Comparison of ENCODE assay signal across 25 cellular contexts in genomic region chr11:44887598-44887997, GRCh38.
"Had no signal": no experiment of that assay in that cellular context is flagged by ENCODE, and none has a peak within 500 bp of the region (broad histone marks: within the 10 kb centered on the region; RNA-seq: fewer than 3 reads in every experiment).

No MANE protein-coding gene starts in this region.

- H3K27me3 ChIP-seq: colonic mucosa, pancreas, transverse colon, vagina had no signal

- H3K4me3 ChIP-seq: colonic mucosa, dorsolateral prefrontal cortex, pancreas, transverse colon, vagina had no signal

- H3K36me3 Mint-ChIP-seq: activated naive CD8-positive, alpha-beta T cell treated with anti-CD3 and anti-CD28 coated beads for 36 hours; mesothelial cell of epicardium; naive thymus-derived CD8-positive, alpha-beta T cell; stimulated activated effector memory CD8-positive, alpha-beta T cell treated with anti-CD3 and anti-CD28 coated beads, Interleukin-12 subunit alpha, Interleukin-12 subunit beta, amount 100 ng/mL, for 72 hours had no signal

- H3K4me1 ChIP-seq: colonic mucosa, pancreas had no signal

- H3K27ac ChIP-seq: colonic mucosa, dorsolateral prefrontal cortex, epithelial cell of prostate, pancreas, vagina had no signal

- H3K9me3 Mint-ChIP-seq: activated B cell treated with CpG ODN at 0.5 μM for 24 hours; activated naive CD8-positive, alpha-beta T cell treated with anti-CD3 and anti-CD28 coated beads for 36 hours; activated T-cell treated with anti-CD3 and anti-CD28 coated beads, Interleukin-2, amount 50 U/mL, for 4 hours; activated T-helper 2 cell treated with anti-CD3 and anti-CD28 coated beads, Interferon-gamma antibody, Interleukin-2, Interleukin-4, amounts not matched to agents 10 μg/mL and 5 μg/mL and 100 μg/mL, durations not matched to agents 14 hours and 24 hours and 36 hours; mesothelial cell of epicardium; naive thymus-derived CD8-positive, alpha-beta T cell; stimulated activated effector memory CD8-positive, alpha-beta T cell treated with anti-CD3 and anti-CD28 coated beads, Interleukin-12 subunit alpha, Interleukin-12 subunit beta, amount 100 ng/mL, for 72 hours; stimulated activated naive CD8-positive, alpha-beta T cell treated with anti-CD3 and anti-CD28 coated beads, Interleukin-15, amount 100 ng/mL, for 72 hours had no signal

- H3K27me3 Mint-ChIP-seq: activated B cell treated with CpG ODN at 0.5 μM for 24 hours; activated CD4-positive, alpha-beta T cell treated with anti-CD3 and anti-CD28 coated beads for 36 hours; stimulated activated naive CD8-positive, alpha-beta T cell treated with anti-CD3 and anti-CD28 coated beads, Interleukin-15, amount 100 ng/mL, for 72 hours had no signal

- ATAC-seq: activated CD4-positive, alpha-beta T cell treated with anti-CD3 and anti-CD28 coated beads for 36 hours; activated T-cell treated with anti-CD3 and anti-CD28 coated beads, Interleukin-2, amount 50 U/mL, for 4 hours; left ventricle myocardium superior; naive thymus-derived CD8-positive, alpha-beta T cell; pancreas; right cardiac atrium; stimulated activated effector memory CD8-positive, alpha-beta T cell treated with anti-CD3 and anti-CD28 coated beads, Interleukin-12 subunit alpha, Interleukin-12 subunit beta, amount 100 ng/mL, for 72 hours; stimulated activated naive CD8-positive, alpha-beta T cell treated with anti-CD3 and anti-CD28 coated beads, Interleukin-15, amount 100 ng/mL, for 72 hours had no signal

- H3K4me3 Mint-ChIP-seq: activated B cell treated with CpG ODN at 0.5 μM for 24 hours; activated CD4-positive, alpha-beta T cell treated with anti-CD3 and anti-CD28 coated beads for 36 hours; activated naive CD8-positive, alpha-beta T cell treated with anti-CD3 and anti-CD28 coated beads for 36 hours; activated T-cell treated with anti-CD3 and anti-CD28 coated beads, Interleukin-2, amount 50 U/mL, for 4 hours; mesothelial cell of epicardium; naive thymus-derived CD8-positive, alpha-beta T cell; stimulated activated effector memory CD8-positive, alpha-beta T cell treated with anti-CD3 and anti-CD28 coated beads, Interleukin-12 subunit alpha, Interleukin-12 subunit beta, amount 100 ng/mL, for 72 hours; stimulated activated naive CD8-positive, alpha-beta T cell treated with anti-CD3 and anti-CD28 coated beads, Interleukin-15, amount 100 ng/mL, for 72 hours had no signal

- DNase-seq: activated B cell treated with CpG ODN at 0.5 μM for 24 hours; activated CD4-positive, alpha-beta T cell treated with anti-CD3 and anti-CD28 coated beads for 36 hours; activated CD4-positive, alpha-beta T cell treated with anti-CD3 and anti-CD28 coated beads, Interleukin-2, amount 50 U/mL, for 4 hours; activated CD8-positive, alpha-beta memory T cell treated with anti-CD3 and anti-CD28 coated beads, Interleukin-2, amount 50 U/mL, for 48 hours; activated naive CD4-positive, alpha-beta T cell; activated naive CD8-positive, alpha-beta T cell treated with anti-CD3 and anti-CD28 coated beads for 36 hours; activated T-cell treated with anti-CD3 and anti-CD28 coated beads, Interleukin-2, amount 50 U/mL, for 4 hours; colonic mucosa; dorsolateral prefrontal cortex; foreskin fibroblast; left ventricle myocardium superior; mammary epithelial cell; naive thymus-derived CD8-positive, alpha-beta T cell; right cardiac atrium; small intestine; stimulated activated CD4-positive, alpha-beta T cell treated with anti-CD3 and anti-CD28 coated beads, Interleukin-2, amount 100 ng/mL, for 24 hours; stimulated activated naive CD8-positive, alpha-beta T cell treated with anti-CD3 and anti-CD28 coated beads, Interleukin-15, amount 100 ng/mL, for 72 hours; T1000; transverse colon had no signal

- H3K27ac Mint-ChIP-seq: activated B cell treated with CpG ODN at 0.5 μM for 24 hours; activated CD4-positive, alpha-beta T cell treated with anti-CD3 and anti-CD28 coated beads for 36 hours; activated naive CD8-positive, alpha-beta T cell treated with anti-CD3 and anti-CD28 coated beads for 36 hours; activated T-helper 2 cell treated with anti-CD3 and anti-CD28 coated beads, Interferon-gamma antibody, Interleukin-2, Interleukin-4, amounts not matched to agents 10 μg/mL and 5 μg/mL and 100 μg/mL, durations not matched to agents 14 hours and 24 hours and 36 hours; mesothelial cell of epicardium; naive thymus-derived CD8-positive, alpha-beta T cell; stimulated activated effector memory CD8-positive, alpha-beta T cell treated with anti-CD3 and anti-CD28 coated beads, Interleukin-12 subunit alpha, Interleukin-12 subunit beta, amount 100 ng/mL, for 72 hours; stimulated activated naive CD8-positive, alpha-beta T cell treated with anti-CD3 and anti-CD28 coated beads, Interleukin-15, amount 100 ng/mL, for 72 hours had no signal

- H3K36me3 ChIP-seq: colonic mucosa, pancreas, transverse colon, vagina had no signal

- H3K9me3 ChIP-seq: colonic mucosa, pancreas, transverse colon, vagina had no signal

- H3K4me1 Mint-ChIP-seq: activated B cell treated with CpG ODN at 0.5 μM for 24 hours; stimulated activated naive CD8-positive, alpha-beta T cell treated with anti-CD3 and anti-CD28 coated beads, Interleukin-15, amount 100 ng/mL, for 72 hours had no signal
